Comparison of ENCODE assay signal across 1 cellular context in the genomic region with DNA sequence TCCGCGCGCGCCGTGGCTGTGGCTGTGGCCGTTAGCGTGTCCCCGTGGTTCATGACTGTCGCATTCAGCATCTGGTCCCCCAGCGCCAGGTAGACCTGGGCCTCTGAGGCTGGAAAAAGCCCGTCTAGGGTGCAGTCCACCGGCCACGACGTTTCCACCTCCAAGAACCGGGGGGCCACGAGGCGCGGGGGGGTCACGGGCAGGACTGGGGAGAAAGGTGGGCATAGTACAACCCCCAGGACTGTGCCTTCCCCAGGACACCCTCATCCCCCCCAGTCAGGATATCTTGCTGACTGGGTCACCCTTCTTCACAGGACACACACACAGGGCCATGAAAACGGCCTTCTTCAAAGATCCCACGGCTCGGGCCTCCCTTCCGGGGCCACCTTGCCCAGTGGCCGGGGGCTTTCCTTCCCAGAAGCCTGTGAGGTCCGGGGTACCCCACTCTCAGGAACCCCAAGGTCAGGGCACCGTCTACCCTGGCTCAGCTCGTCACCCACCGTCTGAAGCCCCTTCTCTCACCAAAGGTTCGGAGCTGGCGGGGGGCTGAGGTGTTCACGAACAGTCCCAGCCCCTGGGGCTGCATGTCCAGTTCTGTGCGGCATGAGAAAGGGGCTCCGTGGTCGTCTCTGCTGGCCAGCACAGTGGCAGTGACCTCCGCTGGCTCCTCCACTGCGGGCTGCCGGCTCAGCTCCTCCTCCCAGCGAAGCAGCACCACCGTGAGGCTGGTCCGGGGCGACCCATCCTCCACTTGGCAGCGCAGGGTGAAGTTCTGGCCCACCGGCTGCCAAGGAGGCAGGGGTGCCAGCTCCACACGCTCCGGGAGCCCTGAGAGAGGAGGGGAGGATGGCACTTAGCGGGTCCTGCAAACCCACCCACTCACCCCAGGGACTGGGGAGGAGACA.
TF ChIP-seq lines count a peak whose summit lies in the region.

No MANE protein-coding gene starts in this region.

TF ChIP-seq in HepG2, 621 proteins besides CTCF, POLR2A, EP300 and RAD21 (continued from another document and continues in another):
- no peak for TF ChIP-seq SMYD3 (CRISPR knock-in tag; IDR thresholded peaks at IDR 0.05)
- TF ChIP-seq ZNF343 (CRISPR knock-in tag; IDR thresholded peaks at IDR 0.05) = 0 out of 2 replicates have a peak, but pooled peaks have one; percentile 29
- TF ChIP-seq SP140L (CRISPR knock-in tag; IDR thresholded peaks at IDR 0.05; ENCODE audit: borderline replicate concordance) = no peak
- 0 out of 2 replicates have a peak, but pooled peaks have one; percentile 29 for TF ChIP-seq ZBTB7A (CRISPR knock-in tag; IDR thresholded peaks at IDR 0.05)
- TF ChIP-seq, protein P1, sequence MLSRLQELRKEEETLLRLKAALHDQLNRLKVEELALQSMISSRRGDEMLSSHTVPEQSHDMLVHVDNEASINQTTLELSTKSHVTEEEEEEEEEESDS (CRISPR knock-in tag; IDR thresholded peaks at IDR 0.05; ENCODE audit: borderline replicate concordance) = no peak
- no peak for TF ChIP-seq DNMT1 (CRISPR knock-in tag; IDR thresholded peaks at IDR 0.05)
- no peak for TF ChIP-seq ZNF577 (CRISPR knock-in tag; IDR thresholded peaks at IDR 0.05; ENCODE audit: borderline replicate concordance, low read depth)
- TF ChIP-seq, protein P2, sequence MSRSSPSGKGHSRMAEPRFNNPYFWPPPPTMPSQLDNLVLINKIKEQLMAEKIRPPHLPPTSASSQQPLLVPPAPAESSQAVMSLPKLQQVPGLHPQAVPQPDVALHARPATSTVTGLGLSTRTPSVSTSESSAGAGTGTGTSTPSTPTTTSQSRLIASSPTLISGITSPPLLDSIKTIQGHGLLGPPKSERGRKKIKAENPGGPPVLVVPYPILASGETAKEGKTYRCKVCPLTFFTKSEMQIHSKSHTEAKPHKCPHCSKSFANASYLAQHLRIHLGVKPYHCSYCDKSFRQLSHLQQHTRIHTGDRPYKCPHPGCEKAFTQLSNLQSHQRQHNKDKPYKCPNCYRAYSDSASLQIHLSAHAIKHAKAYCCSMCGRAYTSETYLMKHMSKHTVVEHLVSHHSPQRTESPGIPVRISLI (CRISPR knock-in tag; IDR thresholded peaks at IDR 0.05; ENCODE audit: borderline replicate concordance) = peak; percentile 10; the same call in 1 of the 2 replicates
- TF ChIP-seq AHR (CRISPR knock-in tag; IDR thresholded peaks at IDR 0.05) = no peak
- peak; percentile 5 for TF ChIP-seq RBM22 (optimal IDR thresholded peaks at IDR 0.05; ENCODE audit: low read length)
- 0 out of 2 replicates have a peak, but pooled peaks have one; percentile 27 for TF ChIP-seq ZMAT3 (CRISPR knock-in tag; conservative IDR thresholded peaks at IDR 0.05)
- TF ChIP-seq, protein P3, sequence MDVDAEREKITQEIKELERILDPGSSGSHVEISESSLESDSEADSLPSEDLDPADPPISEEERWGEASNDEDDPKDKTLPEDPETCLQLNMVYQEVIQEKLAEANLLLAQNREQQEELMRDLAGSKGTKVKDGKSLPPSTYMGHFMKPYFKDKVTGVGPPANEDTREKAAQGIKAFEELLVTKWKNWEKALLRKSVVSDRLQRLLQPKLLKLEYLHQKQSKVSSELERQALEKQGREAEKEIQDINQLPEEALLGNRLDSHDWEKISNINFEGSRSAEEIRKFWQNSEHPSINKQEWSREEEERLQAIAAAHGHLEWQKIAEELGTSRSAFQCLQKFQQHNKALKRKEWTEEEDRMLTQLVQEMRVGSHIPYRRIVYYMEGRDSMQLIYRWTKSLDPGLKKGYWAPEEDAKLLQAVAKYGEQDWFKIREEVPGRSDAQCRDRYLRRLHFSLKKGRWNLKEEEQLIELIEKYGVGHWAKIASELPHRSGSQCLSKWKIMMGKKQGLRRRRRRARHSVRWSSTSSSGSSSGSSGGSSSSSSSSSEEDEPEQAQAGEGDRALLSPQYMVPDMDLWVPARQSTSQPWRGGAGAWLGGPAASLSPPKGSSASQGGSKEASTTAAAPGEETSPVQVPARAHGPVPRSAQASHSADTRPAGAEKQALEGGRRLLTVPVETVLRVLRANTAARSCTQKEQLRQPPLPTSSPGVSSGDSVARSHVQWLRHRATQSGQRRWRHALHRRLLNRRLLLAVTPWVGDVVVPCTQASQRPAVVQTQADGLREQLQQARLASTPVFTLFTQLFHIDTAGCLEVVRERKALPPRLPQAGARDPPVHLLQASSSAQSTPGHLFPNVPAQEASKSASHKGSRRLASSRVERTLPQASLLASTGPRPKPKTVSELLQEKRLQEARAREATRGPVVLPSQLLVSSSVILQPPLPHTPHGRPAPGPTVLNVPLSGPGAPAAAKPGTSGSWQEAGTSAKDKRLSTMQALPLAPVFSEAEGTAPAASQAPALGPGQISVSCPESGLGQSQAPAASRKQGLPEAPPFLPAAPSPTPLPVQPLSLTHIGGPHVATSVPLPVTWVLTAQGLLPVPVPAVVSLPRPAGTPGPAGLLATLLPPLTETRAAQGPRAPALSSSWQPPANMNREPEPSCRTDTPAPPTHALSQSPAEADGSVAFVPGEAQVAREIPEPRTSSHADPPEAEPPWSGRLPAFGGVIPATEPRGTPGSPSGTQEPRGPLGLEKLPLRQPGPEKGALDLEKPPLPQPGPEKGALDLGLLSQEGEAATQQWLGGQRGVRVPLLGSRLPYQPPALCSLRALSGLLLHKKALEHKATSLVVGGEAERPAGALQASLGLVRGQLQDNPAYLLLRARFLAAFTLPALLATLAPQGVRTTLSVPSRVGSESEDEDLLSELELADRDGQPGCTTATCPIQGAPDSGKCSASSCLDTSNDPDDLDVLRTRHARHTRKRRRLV (CRISPR knock-in tag; IDR thresholded peaks at IDR 0.05) = peak; percentile 75; the same call in 1 of the 2 replicates
- TF ChIP-seq ZNF263 (CRISPR knock-in tag; IDR thresholded peaks at IDR 0.05) = peak; percentile 81
- TF ChIP-seq, protein P4, sequence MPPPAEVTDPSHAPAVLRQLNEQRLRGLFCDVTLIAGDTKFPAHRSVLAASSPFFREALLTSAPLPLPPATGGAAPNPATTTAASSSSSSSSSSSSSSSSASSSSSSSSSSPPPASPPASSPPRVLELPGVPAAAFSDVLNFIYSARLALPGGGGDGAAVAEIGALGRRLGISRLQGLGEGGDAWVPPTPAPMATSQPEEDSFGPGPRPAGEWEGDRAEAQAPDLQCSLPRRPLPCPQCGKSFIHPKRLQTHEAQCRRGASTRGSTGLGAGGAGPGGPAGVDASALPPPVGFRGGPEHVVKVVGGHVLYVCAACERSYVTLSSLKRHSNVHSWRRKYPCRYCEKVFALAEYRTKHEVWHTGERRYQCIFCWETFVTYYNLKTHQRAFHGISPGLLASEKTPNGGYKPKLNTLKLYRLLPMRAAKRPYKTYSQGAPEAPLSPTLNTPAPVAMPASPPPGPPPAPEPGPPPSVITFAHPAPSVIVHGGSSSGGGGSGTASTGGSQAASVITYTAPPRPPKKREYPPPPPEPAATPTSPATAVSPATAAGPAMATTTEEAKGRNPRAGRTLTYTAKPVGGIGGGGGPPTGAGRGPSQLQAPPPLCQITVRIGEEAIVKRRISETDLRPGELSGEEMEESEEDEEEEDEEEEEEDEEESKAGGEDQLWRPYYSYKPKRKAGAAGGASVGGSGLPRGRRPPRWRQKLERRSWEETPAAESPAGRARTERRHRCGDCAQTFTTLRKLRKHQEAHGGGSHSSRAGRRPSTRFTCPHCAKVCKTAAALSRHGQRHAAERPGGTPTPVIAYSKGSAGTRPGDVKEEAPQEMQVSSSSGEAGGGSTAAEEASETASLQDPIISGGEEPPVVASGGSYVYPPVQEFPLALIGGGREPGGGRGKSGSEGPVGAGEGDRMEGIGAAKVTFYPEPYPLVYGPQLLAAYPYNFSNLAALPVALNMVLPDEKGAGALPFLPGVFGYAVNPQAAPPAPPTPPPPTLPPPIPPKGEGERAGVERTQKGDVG (CRISPR knock-in tag; IDR thresholded peaks at IDR 0.05; ENCODE audit: borderline replicate concordance) = peak; percentile 73; the same call in 1 of the 2 replicates
- TF ChIP-seq CHD2 (IDR thresholded peaks at IDR 0.05; ENCODE audit: low read depth, low read length) = no peak
- TF ChIP-seq, protein P5, sequence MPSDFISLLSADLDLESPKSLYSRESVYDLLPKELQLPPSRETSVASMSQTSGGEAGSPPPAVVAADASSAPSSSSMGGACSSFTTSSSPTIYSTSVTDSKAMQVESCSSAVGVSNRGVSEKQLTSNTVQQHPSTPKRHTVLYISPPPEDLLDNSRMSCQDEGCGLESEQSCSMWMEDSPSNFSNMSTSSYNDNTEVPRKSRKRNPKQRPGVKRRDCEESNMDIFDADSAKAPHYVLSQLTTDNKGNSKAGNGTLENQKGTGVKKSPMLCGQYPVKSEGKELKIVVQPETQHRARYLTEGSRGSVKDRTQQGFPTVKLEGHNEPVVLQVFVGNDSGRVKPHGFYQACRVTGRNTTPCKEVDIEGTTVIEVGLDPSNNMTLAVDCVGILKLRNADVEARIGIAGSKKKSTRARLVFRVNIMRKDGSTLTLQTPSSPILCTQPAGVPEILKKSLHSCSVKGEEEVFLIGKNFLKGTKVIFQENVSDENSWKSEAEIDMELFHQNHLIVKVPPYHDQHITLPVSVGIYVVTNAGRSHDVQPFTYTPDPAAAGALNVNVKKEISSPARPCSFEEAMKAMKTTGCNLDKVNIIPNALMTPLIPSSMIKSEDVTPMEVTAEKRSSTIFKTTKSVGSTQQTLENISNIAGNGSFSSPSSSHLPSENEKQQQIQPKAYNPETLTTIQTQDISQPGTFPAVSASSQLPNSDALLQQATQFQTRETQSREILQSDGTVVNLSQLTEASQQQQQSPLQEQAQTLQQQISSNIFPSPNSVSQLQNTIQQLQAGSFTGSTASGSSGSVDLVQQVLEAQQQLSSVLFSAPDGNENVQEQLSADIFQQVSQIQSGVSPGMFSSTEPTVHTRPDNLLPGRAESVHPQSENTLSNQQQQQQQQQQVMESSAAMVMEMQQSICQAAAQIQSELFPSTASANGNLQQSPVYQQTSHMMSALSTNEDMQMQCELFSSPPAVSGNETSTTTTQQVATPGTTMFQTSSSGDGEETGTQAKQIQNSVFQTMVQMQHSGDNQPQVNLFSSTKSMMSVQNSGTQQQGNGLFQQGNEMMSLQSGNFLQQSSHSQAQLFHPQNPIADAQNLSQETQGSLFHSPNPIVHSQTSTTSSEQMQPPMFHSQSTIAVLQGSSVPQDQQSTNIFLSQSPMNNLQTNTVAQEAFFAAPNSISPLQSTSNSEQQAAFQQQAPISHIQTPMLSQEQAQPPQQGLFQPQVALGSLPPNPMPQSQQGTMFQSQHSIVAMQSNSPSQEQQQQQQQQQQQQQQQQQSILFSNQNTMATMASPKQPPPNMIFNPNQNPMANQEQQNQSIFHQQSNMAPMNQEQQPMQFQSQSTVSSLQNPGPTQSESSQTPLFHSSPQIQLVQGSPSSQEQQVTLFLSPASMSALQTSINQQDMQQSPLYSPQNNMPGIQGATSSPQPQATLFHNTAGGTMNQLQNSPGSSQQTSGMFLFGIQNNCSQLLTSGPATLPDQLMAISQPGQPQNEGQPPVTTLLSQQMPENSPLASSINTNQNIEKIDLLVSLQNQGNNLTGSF (CRISPR knock-in tag; IDR thresholded peaks at IDR 0.05) = no peak
- TF ChIP-seq, protein P6, sequence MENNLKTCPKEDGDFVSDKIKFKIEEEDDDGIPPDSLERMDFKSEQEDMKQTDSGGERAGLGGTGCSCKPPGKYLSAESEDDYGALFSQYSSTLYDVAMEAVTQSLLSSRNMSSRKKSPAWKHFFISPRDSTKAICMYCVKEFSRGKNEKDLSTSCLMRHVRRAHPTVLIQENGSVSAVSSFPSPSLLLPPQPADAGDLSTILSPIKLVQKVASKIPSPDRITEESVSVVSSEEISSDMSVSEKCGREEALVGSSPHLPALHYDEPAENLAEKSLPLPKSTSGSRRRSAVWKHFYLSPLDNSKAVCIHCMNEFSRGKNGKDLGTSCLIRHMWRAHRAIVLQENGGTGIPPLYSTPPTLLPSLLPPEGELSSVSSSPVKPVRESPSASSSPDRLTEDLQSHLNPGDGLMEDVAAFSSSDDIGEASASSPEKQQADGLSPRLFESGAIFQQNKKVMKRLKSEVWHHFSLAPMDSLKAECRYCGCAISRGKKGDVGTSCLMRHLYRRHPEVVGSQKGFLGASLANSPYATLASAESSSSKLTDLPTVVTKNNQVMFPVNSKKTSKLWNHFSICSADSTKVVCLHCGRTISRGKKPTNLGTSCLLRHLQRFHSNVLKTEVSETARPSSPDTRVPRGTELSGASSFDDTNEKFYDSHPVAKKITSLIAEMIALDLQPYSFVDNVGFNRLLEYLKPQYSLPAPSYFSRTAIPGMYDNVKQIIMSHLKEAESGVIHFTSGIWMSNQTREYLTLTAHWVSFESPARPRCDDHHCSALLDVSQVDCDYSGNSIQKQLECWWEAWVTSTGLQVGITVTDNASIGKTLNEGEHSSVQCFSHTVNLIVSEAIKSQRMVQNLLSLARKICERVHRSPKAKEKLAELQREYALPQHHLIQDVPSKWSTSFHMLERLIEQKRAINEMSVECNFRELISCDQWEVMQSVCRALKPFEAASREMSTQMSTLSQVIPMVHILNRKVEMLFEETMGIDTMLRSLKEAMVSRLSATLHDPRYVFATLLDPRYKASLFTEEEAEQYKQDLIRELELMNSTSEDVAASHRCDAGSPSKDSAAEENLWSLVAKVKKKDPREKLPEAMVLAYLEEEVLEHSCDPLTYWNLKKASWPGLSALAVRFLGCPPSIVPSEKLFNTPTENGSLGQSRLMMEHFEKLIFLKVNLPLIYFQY (CRISPR knock-in tag; IDR thresholded peaks at IDR 0.05; ENCODE audit: borderline replicate concordance) = 0 out of 2 replicates have a peak, but pooled peaks have one; percentile 28
- TF ChIP-seq HNRNPLL (IDR thresholded peaks at IDR 0.05; ENCODE audit: low read depth, low read length, poor library complexity, severe bottlenecking) = no peak
- no peak for TF ChIP-seq ZNF879 (CRISPR knock-in tag; IDR thresholded peaks at IDR 0.05)
- TF ChIP-seq ZNF335 (CRISPR knock-in tag; IDR thresholded peaks at IDR 0.05) = 0 out of 2 replicates have a peak, but pooled peaks have one; percentile 41
- TF ChIP-seq, protein P7, sequence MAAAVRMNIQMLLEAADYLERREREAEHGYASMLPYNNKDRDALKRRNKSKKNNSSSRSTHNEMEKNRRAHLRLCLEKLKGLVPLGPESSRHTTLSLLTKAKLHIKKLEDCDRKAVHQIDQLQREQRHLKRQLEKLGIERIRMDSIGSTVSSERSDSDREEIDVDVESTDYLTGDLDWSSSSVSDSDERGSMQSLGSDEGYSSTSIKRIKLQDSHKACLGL (CRISPR knock-in tag; IDR thresholded peaks at IDR 0.05) = 0 out of 2 replicates have a peak, but pooled peaks have one; percentile 11
- TF ChIP-seq SALL2 (CRISPR knock-in tag; IDR thresholded peaks at IDR 0.05) = peak; percentile 1; the same call in 1 of the 2 replicates
- TF ChIP-seq ERF (CRISPR knock-in tag; IDR thresholded peaks at IDR 0.05) = 0 out of 2 replicates have a peak, but pooled peaks have one; percentile 23
- no peak for TF ChIP-seq HOXA9 (CRISPR knock-in tag; IDR thresholded peaks at IDR 0.05; ENCODE audit: borderline replicate concordance)
